In the genomic region with DNA sequence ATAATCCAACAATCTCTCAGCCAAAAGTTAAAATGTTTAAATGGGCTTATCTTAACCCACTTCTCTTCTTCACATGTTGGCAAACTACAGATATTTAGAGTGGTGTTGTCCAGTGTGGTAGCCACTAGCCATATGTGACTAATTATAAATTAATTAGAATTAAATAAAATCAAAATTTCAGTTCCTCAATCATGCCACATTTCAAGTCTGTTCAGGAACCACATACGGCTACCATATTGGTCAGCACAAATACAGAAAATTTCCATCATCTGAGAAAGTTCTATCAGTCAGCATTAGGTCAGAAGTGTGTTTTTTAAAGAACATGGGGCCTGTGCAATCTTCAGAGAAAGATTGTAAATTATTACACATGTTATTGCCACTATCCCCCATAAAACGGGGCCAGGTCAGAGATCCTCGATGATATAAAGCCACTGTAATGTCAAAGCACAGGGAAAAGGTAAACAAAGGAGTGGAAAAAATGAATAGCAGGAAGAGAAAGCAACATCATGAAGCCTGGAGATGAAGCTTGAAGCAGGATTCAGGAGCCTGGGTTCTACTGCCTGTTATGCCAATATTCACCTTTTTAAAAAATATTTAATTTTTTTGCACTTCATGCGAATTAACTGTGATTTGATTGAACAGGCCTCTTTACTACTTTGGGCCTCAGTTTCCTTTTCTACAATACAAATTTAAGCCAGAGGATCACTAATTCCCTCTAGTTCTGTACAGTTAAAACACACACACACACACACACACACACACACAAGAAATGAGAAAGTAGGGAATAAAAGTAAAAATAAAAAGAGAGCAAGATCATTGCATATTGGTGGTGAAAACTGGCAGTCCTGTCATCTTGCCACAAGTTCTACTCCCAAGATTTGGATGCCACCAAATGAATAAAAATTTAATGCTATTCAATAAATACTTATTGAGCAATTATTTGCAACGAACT, we compare ENCODE assay signal across 8 cellular contexts. TPM values are rescaled to one million over a fixed set of nuclear protein-coding genes. Genes with fewer than 3 reads are reported as not detected.
DNase-seq lines count a peak whose midpoint lies in the region; TF ChIP-seq lines count a peak whose summit lies in the region.

No MANE protein-coding gene starts in this region.

- no peaks in the 10 kb centered on the region for H3K27me3 ChIP-seq in neural cell (ENCODE audit: insufficient read depth, low read depth, low read length)

- no peaks in the 10 kb centered on the region for H3K9me3 ChIP-seq in neural cell (ENCODE audit: low read length)

- no peak for TF ChIP-seq EP300 in neural cell (conservative IDR thresholded peaks at IDR 0.05; ENCODE audit: poor library complexity, severe bottlenecking)

- H2AFZ ChIP-seq in neural cell (ENCODE audit: low read depth, low read length): no peak overlapping the region

- no peak for TF ChIP-seq CTCF in choroid plexus epithelial cell (conservative IDR thresholded peaks at IDR 0.05; ENCODE audit: low read depth, low read length)
- TF ChIP-seq CTCF in neural cell (IDR thresholded peaks at IDR 0.05; ENCODE audit: poor library complexity, severe bottlenecking): no peak

- in situ Hi-C loops in Caki2 (cut with HindIII; ENCODE audit: low pct_unique_long_range_greater_than_20kb, low sequenced_read_pairs): no loop called here

- no peak for TF ChIP-seq RAD21 in neural cell (conservative IDR thresholded peaks at IDR 0.05)

- peak overlapping the region; percentile 82 for H3K4me2 ChIP-seq in neural cell (ENCODE audit: low read length)

- peak overlapping the region; percentile 11 for H3K9ac ChIP-seq in neural cell (ENCODE audit: low read length)

- H3K79me2 ChIP-seq in neural cell (replicated peaks; ENCODE audit: insufficient read depth, low read length): peaks cover 64% of the 10 kb centered on the region

- no peaks in the 10 kb centered on the region for H3K9me2 ChIP-seq in neural cell (ENCODE audit: insufficient read depth, low read length)

- H3K36me3 ChIP-seq in neural cell (ENCODE audit: insufficient read depth, low read length): no peaks in the 10 kb centered on the region

- H3F3A ChIP-seq in neural cell (ENCODE audit: insufficient read depth, low read length, poor library complexity, severe bottlenecking): no peaks in the 10 kb centered on the region

- H3K27ac ChIP-seq in neural cell (ENCODE audit: low read length): peak overlapping the region; percentile 93

- DNase-seq in Caki2 (ENCODE audit: low read depth) (peak; percentile 43), LoVo (ENCODE audit: low spot score) (peak; percentile 77), choroid plexus epithelial cell (ENCODE audit: low read depth) (peak; percentile 30), AG08395 (ENCODE audit: low spot score) (no peak), dedifferentiated amniotic fluid mesenchymal stem cell (ENCODE audit: extremely low spot score) (no peak), NCI-H345 (lab: John Stamatoyannopoulos, UW) (no peak)
- no peak for DNase-seq in activated effector memory CD4-positive, alpha-beta T cell treated with Interleukin-2 at 50 U/mL for 16 hours

- H3K4me3 ChIP-seq in choroid plexus epithelial cell (ENCODE audit: low read depth, low read length) (peak overlapping the region; percentile 95), neural cell (ENCODE audit: low read length) (peak overlapping the region; percentile 95)

- peaks cover 2% of the 10 kb centered on the region for H4K20me1 ChIP-seq in neural cell (ENCODE audit: insufficient read depth)

TF ChIP-seq in neural cell, 6 proteins besides CTCF, POLR2A, EP300 and RAD21:
- no peak for TF ChIP-seq TAF1 (IDR thresholded peaks at IDR 0.05; ENCODE audit: low read depth)

RNA-seq across cellular contexts. Expression of a gene that starts 2.3 kb away (rescaled TPM):
- total RNA-seq in Caki2 (2014; rRNA removed; shearing (Covaris generic); ENCODE audit: low replicate concordance): 6.1 and 9.9 TPM in 2 replicates
- 33.2 and 33.7 TPM in 2 replicates for polyA plus RNA-seq in neural cell
- 99.8 and 108 TPM in 2 replicates for polyA minus RNA-seq in neural cell

RNA-seq across cellular contexts. Expression of a gene that starts 50.6 kb away (rescaled TPM):
- 13.3 and 21.2 TPM in 2 replicates for total RNA-seq in Caki2 (2014; rRNA removed; shearing (Covaris generic); ENCODE audit: low replicate concordance)
- polyA plus RNA-seq in neural cell: 41.9 and 46.1 TPM in 2 replicates
- 52.1 and 54.6 TPM in 2 replicates for polyA minus RNA-seq in neural cell

Comparison
In these comparisons a context has a peak if more than half of its experiments do, and no peak if none do; other contexts are left out.
1. DNase-seq: peak in Caki2 (single experiment), LoVo (single experiment) and choroid plexus epithelial cell (single experiment); none in AG08395 (single experiment), dedifferentiated amniotic fluid mesenchymal stem cell (single experiment), activated effector memory CD4-positive, alpha-beta T cell treated with Interleukin-2 at 50 U/mL for 16 hours (single experiment) and NCI-H345 (single experiment).